ENCODE assay signal across 8 cellular contexts in genomic region chr4:80036949-80037348, GRCh38. TPM values are rescaled to one million over a fixed set of nuclear protein-coding genes. Genes with fewer than 3 reads are reported as not detected.
A peak's percentile ranks its signal among the peaks of the same experiment; 100 is the strongest.
DNase-seq lines count a peak whose midpoint lies in the region; ATAC-seq and TF ChIP-seq lines count a peak whose summit lies in the region.

No MANE protein-coding gene starts in this region.

- peak; percentile 91 for DNase-seq in EH (ENCODE audit: low read depth)
- DNase-seq in SK-N-MC (ENCODE audit: low read depth, low spot score), result peak; percentile 57
- DNase-seq in fibroblast of gingiva (ENCODE audit: low read depth), result peak; percentile 87
- DNase-seq in progenitor cell of endocrine pancreas (ENCODE audit: low spot score, unreplicated experiment), result no peak
- no peak for DNase-seq in glomerular visceral epithelial cell (ENCODE audit: extremely low spot score)
- no peak for DNase-seq in RWPE1 (ENCODE audit: low spot score)

- H3K4me3 Mint-ChIP-seq in progenitor cell of endocrine pancreas (ENCODE audit: low read depth), result no peak overlapping the region

- ATAC-seq in HG03025 (IDR thresholded peaks at IDR 0.05; ENCODE audit: low FRiP score, unreplicated experiment) (no peak), HG03196 (IDR thresholded peaks at IDR 0.05; ENCODE audit: unreplicated experiment) (no peak)

- H3K36me3 Mint-ChIP-seq in progenitor cell of endocrine pancreas (ENCODE audit: insufficient read depth), result peaks cover 20% of the 10 kb centered on the region

- H3K4me3 ChIP-seq in SK-N-MC, result peak overlapping the region; percentile 65

- H3K4me1 Mint-ChIP-seq in progenitor cell of endocrine pancreas (ENCODE audit: low read depth), result peaks cover 12% of the 10 kb centered on the region

- H3K36me3 ChIP-seq in SK-N-MC (ENCODE audit: insufficient read depth, low read length), result peaks cover 8% of the 10 kb centered on the region; the same call in 1 of the 2 replicates

- H3K27ac Mint-ChIP-seq in progenitor cell of endocrine pancreas, result peak overlapping the region; percentile 61

- H3K27me3 Mint-ChIP-seq in progenitor cell of endocrine pancreas, result no peaks in the 10 kb centered on the region

- peak overlapping the region; percentile 46 for H3K9ac ChIP-seq in SK-N-MC (ENCODE audit: insufficient read length)

- TF ChIP-seq CTCF in progenitor cell of endocrine pancreas (IDR thresholded peaks at IDR 0.05; ENCODE audit: unreplicated experiment) (no peak), RWPE1 (conservative IDR thresholded peaks at IDR 0.05; ENCODE audit: low read depth) (no peak)

- H3K9me3 Mint-ChIP-seq in progenitor cell of endocrine pancreas (ENCODE audit: low read depth), result peaks cover 3% of the 10 kb centered on the region

- peak overlapping the region; percentile 96 for H3K27ac ChIP-seq in SK-N-MC
- no peak overlapping the region for H3K27ac ChIP-seq in RWPE1

- no peaks in the 10 kb centered on the region; the same call in 1 of the 2 replicates for H3K9me3 ChIP-seq in SK-N-MC (ENCODE audit: low read depth, low read length)

- POLR2A ChIA-PET in RWPE1 (lab: Yijun Ruan, JAX; ENCODE audit: low non-redundant PET), result no interaction called here

- CTCF ChIA-PET in RWPE1 (lab: Yijun Ruan, JAX), result no interaction called here

RNA-seq across cellular contexts. Expression of gene ANTXR2, which starts 36.1 kb away (rescaled TPM):
- total RNA-seq in progenitor cell of endocrine pancreas, result 46.9 and 49.9 TPM in 2 replicates

Comparison
In these comparisons a context has a peak if more than half of its experiments do, and no peak if none do; other contexts are left out.
1. DNase-seq: peak in EH (single experiment), SK-N-MC (single experiment) and fibroblast of gingiva (single experiment); none in progenitor cell of endocrine pancreas (single experiment), glomerular visceral epithelial cell (single experiment) and RWPE1 (single experiment).